1 cellular context compared by ENCODE assay signal in the genomic region with DNA sequence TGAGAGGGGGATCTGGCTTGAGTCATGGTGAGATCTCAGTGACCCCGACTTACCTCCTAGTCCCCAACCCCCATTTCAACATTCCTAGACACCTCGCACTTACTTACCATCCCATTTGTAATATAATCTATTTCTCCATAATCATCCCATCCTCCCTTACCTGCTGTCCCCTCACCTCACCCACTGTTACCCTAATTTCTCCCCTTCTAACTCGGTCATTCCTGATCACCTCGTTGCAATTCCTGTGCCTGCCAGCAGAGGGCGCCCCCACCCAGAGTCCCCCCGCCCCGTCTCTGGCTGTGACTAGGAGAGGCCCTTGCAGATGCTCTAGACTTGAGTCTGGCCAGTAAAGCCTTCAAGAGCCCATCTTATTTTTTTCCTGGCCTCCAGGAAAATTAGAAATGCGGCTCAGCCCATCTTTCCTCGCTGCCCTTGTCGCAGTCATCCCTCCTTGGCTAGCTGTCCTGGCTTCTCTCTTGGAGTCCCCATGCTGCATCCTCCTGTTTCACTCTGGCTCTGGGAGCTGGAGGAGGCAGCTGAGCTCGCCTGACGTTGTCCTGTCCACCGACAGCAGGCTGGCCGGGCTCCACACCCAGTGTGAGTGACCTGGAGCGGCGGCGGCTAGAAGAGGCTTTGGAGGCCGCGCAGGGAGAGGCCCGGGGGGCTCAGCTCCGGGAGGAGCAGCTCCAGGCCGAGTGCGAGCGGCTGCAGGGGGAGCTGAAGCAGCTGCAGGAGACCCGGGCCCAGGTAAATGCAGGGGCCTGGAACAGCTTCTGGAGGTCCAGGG.
TF ChIP-seq lines count a peak whose summit lies in the region.

No MANE protein-coding gene starts in this region.

TF ChIP-seq in K562, 482 proteins besides CTCF, POLR2A, EP300 and RAD21 (continued from another document and continues in another):
- TF ChIP-seq ZNF766 (CRISPR knock-in tag; conservative IDR thresholded peaks at IDR 0.05): no peak
- TF ChIP-seq, protein P1, sequence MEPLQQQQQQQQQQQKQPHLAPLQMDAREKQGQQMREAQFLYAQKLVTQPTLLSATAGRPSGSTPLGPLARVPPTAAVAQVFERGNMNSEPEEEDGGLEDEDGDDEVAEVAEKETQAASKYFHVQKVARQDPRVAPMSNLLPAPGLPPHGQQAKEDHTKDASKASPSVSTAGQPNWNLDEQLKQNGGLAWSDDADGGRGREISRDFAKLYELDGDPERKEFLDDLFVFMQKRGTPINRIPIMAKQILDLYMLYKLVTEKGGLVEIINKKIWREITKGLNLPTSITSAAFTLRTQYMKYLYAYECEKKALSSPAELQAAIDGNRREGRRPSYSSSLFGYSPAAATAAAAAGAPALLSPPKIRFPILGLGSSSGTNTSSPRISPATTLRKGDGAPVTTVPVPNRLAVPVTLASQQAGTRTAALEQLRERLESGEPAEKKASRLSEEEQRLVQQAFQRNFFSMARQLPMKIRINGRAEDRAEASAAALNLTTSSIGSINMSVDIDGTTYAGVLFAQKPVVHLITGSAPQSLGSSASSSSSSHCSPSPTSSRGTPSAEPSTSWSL (CRISPR knock-in tag; IDR thresholded peaks at IDR 0.05; ENCODE audit: borderline replicate concordance): no peak
- TF ChIP-seq BHLHE40 (IDR thresholded peaks at IDR 0.05; ENCODE audit: low read length): peak; percentile 7; the same call in 1 of the 2 replicates
- TF ChIP-seq, protein P2, sequence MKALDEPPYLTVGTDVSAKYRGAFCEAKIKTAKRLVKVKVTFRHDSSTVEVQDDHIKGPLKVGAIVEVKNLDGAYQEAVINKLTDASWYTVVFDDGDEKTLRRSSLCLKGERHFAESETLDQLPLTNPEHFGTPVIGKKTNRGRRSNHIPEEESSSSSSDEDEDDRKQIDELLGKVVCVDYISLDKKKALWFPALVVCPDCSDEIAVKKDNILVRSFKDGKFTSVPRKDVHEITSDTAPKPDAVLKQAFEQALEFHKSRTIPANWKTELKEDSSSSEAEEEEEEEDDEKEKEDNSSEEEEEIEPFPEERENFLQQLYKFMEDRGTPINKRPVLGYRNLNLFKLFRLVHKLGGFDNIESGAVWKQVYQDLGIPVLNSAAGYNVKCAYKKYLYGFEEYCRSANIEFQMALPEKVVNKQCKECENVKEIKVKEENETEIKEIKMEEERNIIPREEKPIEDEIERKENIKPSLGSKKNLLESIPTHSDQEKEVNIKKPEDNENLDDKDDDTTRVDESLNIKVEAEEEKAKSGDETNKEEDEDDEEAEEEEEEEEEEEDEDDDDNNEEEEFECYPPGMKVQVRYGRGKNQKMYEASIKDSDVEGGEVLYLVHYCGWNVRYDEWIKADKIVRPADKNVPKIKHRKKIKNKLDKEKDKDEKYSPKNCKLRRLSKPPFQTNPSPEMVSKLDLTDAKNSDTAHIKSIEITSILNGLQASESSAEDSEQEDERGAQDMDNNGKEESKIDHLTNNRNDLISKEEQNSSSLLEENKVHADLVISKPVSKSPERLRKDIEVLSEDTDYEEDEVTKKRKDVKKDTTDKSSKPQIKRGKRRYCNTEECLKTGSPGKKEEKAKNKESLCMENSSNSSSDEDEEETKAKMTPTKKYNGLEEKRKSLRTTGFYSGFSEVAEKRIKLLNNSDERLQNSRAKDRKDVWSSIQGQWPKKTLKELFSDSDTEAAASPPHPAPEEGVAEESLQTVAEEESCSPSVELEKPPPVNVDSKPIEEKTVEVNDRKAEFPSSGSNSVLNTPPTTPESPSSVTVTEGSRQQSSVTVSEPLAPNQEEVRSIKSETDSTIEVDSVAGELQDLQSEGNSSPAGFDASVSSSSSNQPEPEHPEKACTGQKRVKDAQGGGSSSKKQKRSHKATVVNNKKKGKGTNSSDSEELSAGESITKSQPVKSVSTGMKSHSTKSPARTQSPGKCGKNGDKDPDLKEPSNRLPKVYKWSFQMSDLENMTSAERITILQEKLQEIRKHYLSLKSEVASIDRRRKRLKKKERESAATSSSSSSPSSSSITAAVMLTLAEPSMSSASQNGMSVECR (CRISPR knock-in tag; IDR thresholded peaks at IDR 0.05): no peak
- no peak for TF ChIP-seq CEBPB (tag; IDR thresholded peaks at IDR 0.05)
- TF ChIP-seq GTF2A2 (tag; IDR thresholded peaks at IDR 0.05): no peak
- TF ChIP-seq, protein P3, sequence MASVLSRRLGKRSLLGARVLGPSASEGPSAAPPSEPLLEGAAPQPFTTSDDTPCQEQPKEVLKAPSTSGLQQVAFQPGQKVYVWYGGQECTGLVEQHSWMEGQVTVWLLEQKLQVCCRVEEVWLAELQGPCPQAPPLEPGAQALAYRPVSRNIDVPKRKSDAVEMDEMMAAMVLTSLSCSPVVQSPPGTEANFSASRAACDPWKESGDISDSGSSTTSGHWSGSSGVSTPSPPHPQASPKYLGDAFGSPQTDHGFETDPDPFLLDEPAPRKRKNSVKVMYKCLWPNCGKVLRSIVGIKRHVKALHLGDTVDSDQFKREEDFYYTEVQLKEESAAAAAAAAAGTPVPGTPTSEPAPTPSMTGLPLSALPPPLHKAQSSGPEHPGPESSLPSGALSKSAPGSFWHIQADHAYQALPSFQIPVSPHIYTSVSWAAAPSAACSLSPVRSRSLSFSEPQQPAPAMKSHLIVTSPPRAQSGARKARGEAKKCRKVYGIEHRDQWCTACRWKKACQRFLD (CRISPR knock-in tag; IDR thresholded peaks at IDR 0.05): no peak
- TF ChIP-seq, protein P4, sequence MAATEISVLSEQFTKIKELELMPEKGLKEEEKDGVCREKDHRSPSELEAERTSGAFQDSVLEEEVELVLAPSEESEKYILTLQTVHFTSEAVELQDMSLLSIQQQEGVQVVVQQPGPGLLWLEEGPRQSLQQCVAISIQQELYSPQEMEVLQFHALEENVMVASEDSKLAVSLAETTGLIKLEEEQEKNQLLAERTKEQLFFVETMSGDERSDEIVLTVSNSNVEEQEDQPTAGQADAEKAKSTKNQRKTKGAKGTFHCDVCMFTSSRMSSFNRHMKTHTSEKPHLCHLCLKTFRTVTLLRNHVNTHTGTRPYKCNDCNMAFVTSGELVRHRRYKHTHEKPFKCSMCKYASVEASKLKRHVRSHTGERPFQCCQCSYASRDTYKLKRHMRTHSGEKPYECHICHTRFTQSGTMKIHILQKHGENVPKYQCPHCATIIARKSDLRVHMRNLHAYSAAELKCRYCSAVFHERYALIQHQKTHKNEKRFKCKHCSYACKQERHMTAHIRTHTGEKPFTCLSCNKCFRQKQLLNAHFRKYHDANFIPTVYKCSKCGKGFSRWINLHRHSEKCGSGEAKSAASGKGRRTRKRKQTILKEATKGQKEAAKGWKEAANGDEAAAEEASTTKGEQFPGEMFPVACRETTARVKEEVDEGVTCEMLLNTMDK (IDR thresholded peaks at IDR 0.05; ENCODE audit: borderline replicate concordance, insufficient read depth, low read depth, low read length, poor library complexity, severe bottlenecking): peak; percentile 60
- no peak for TF ChIP-seq ETV6 (IDR thresholded peaks at IDR 0.05; ENCODE audit: borderline replicate concordance in 1 of 2, low read depth in 2 of 2, low read length in 1 of 2)
- TF ChIP-seq ETV6 (CRISPR knock-in tag; IDR thresholded peaks at IDR 0.05; ENCODE audit: borderline replicate concordance): no peak
- TF ChIP-seq, protein P5, sequence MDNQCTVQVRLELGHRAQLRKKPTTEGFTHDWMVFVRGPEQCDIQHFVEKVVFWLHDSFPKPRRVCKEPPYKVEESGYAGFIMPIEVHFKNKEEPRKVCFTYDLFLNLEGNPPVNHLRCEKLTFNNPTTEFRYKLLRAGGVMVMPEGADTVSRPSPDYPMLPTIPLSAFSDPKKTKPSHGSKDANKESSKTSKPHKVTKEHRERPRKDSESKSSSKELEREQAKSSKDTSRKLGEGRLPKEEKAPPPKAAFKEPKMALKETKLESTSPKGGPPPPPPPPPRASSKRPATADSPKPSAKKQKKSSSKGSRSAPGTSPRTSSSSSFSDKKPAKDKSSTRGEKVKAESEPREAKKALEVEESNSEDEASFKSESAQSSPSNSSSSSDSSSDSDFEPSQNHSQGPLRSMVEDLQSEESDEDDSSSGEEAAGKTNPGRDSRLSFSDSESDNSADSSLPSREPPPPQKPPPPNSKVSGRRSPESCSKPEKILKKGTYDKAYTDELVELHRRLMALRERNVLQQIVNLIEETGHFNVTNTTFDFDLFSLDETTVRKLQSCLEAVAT (IDR thresholded peaks at IDR 0.05): 0 out of 4 replicates have a peak, but pooled peaks of 1 of the 2 experiments have one; percentile 45
- TF ChIP-seq, protein P6, sequence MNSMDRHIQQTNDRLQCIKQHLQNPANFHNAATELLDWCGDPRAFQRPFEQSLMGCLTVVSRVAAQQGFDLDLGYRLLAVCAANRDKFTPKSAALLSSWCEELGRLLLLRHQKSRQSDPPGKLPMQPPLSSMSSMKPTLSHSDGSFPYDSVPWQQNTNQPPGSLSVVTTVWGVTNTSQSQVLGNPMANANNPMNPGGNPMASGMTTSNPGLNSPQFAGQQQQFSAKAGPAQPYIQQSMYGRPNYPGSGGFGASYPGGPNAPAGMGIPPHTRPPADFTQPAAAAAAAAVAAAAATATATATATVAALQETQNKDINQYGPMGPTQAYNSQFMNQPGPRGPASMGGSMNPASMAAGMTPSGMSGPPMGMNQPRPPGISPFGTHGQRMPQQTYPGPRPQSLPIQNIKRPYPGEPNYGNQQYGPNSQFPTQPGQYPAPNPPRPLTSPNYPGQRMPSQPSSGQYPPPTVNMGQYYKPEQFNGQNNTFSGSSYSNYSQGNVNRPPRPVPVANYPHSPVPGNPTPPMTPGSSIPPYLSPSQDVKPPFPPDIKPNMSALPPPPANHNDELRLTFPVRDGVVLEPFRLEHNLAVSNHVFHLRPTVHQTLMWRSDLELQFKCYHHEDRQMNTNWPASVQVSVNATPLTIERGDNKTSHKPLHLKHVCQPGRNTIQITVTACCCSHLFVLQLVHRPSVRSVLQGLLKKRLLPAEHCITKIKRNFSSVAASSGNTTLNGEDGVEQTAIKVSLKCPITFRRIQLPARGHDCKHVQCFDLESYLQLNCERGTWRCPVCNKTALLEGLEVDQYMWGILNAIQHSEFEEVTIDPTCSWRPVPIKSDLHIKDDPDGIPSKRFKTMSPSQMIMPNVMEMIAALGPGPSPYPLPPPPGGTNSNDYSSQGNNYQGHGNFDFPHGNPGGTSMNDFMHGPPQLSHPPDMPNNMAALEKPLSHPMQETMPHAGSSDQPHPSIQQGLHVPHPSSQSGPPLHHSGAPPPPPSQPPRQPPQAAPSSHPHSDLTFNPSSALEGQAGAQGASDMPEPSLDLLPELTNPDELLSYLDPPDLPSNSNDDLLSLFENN (IDR thresholded peaks at IDR 0.05; ENCODE audit: low read depth in 2 of 2, low read length in 2 of 2): no peak
- TF ChIP-seq POLR3G (IDR thresholded peaks at IDR 0.05; ENCODE audit: extremely low read depth, insufficient read length, insufficient replicate concordance): no peak
- TF ChIP-seq XRCC5 (IDR thresholded peaks at IDR 0.05; ENCODE audit: low read depth, low read length): 0 out of 2 replicates have a peak, but pooled peaks have one; percentile 59
- TF ChIP-seq FOS (IDR thresholded peaks at IDR 0.05; ENCODE audit: extremely low read depth, insufficient read length): no peak
- no peak for TF ChIP-seq FOXJ3 (CRISPR knock-in tag; IDR thresholded peaks at IDR 0.05)
- TF ChIP-seq HDGF (IDR thresholded peaks at IDR 0.05): 0 out of 2 replicates have a peak, but pooled peaks have one; percentile 75
- no peak for TF ChIP-seq TEAD4 (IDR thresholded peaks at IDR 0.05; ENCODE audit: low read length)
- TF ChIP-seq TEAD4 (CRISPR knock-in tag; IDR thresholded peaks at IDR 0.05; ENCODE audit: borderline replicate concordance): no peak
- TF ChIP-seq PCBP1 (IDR thresholded peaks at IDR 0.05; ENCODE audit: low read depth, low read length, poor library complexity, severe bottlenecking): no peak
- no peak for TF ChIP-seq TGIF2 (CRISPR knock-in tag; IDR thresholded peaks at IDR 0.05)
- no peak for TF ChIP-seq MIER1 (IDR thresholded peaks at IDR 0.05; ENCODE audit: low read depth)
- no peak for TF ChIP-seq CBX8 (IDR thresholded peaks at IDR 0.05; ENCODE audit: borderline replicate concordance, extremely low read depth, low read depth, low read length, poor library complexity, severe bottlenecking)
- no peak for TF ChIP-seq RBM25 (IDR thresholded peaks at IDR 0.05; ENCODE audit: low read depth, low read length, severe bottlenecking)
- TF ChIP-seq, protein P7, sequence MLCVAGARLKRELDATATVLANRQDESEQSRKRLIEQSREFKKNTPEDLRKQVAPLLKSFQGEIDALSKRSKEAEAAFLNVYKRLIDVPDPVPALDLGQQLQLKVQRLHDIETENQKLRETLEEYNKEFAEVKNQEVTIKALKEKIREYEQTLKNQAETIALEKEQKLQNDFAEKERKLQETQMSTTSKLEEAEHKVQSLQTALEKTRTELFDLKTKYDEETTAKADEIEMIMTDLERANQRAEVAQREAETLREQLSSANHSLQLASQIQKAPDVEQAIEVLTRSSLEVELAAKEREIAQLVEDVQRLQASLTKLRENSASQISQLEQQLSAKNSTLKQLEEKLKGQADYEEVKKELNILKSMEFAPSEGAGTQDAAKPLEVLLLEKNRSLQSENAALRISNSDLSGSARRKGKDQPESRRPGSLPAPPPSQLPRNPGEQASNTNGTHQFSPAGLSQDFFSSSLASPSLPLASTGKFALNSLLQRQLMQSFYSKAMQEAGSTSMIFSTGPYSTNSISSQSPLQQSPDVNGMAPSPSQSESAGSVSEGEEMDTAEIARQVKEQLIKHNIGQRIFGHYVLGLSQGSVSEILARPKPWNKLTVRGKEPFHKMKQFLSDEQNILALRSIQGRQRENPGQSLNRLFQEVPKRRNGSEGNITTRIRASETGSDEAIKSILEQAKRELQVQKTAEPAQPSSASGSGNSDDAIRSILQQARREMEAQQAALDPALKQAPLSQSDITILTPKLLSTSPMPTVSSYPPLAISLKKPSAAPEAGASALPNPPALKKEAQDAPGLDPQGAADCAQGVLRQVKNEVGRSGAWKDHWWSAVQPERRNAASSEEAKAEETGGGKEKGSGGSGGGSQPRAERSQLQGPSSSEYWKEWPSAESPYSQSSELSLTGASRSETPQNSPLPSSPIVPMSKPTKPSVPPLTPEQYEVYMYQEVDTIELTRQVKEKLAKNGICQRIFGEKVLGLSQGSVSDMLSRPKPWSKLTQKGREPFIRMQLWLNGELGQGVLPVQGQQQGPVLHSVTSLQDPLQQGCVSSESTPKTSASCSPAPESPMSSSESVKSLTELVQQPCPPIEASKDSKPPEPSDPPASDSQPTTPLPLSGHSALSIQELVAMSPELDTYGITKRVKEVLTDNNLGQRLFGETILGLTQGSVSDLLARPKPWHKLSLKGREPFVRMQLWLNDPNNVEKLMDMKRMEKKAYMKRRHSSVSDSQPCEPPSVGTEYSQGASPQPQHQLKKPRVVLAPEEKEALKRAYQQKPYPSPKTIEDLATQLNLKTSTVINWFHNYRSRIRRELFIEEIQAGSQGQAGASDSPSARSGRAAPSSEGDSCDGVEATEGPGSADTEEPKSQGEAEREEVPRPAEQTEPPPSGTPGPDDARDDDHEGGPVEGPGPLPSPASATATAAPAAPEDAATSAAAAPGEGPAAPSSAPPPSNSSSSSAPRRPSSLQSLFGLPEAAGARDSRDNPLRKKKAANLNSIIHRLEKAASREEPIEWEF (CRISPR knock-in tag; IDR thresholded peaks at IDR 0.05): no peak
- TF ChIP-seq, protein P8, sequence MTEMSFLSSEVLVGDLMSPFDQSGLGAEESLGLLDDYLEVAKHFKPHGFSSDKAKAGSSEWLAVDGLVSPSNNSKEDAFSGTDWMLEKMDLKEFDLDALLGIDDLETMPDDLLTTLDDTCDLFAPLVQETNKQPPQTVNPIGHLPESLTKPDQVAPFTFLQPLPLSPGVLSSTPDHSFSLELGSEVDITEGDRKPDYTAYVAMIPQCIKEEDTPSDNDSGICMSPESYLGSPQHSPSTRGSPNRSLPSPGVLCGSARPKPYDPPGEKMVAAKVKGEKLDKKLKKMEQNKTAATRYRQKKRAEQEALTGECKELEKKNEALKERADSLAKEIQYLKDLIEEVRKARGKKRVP (CRISPR knock-in tag; IDR thresholded peaks at IDR 0.05): no peak
- TF ChIP-seq HNRNPL (IDR thresholded peaks at IDR 0.05; ENCODE audit: low read depth, low read length): no peak
- TF ChIP-seq, protein P9, sequence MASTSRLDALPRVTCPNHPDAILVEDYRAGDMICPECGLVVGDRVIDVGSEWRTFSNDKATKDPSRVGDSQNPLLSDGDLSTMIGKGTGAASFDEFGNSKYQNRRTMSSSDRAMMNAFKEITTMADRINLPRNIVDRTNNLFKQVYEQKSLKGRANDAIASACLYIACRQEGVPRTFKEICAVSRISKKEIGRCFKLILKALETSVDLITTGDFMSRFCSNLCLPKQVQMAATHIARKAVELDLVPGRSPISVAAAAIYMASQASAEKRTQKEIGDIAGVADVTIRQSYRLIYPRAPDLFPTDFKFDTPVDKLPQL (IDR thresholded peaks at IDR 0.05; ENCODE audit: extremely low read depth, insufficient read length): no peak
- TF ChIP-seq CC2D1A (IDR thresholded peaks at IDR 0.05): peak; percentile 71
